In the genomic region with DNA sequence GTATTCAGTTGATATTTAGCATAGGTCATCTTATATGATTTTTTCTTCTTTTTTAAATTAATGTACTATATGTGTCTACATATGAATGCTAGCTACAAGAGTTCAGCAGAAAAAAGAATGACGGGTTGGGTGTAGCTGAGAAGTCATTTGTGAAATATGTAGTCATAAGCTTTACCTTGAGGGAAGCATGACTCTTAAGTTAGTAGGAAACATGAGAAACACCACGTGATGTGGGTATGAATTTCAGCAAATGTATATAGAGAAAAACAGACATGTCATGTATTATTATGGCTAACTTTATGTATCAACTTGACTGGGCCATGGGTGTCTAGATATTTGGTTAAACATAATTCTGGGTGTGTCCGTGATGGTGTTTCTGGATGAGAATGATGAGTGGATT, we compare ENCODE assay signal across 15 cellular contexts.
"Had no signal": no experiment of that assay in that cellular context is flagged by ENCODE, and none has a peak within 500 bp of the region (broad histone marks: within the 10 kb centered on the region; RNA-seq: fewer than 3 reads in every experiment).

No MANE protein-coding gene starts in this region.

- H3K27ac ChIP-seq: gastroesophageal sphincter, tibial nerve had no signal

- ATAC-seq: gastroesophageal sphincter had no signal

- H3K27me3 Mint-ChIP-seq: activated CD4-positive, alpha-beta memory T cell treated with anti-CD3 and anti-CD28 coated beads, Interleukin-2, amount 10 ng/mL, durations not matched to agents 7 days and 5 days; activated naive CD8-positive, alpha-beta T cell had no signal

- H3K36me3 ChIP-seq: gastroesophageal sphincter, tibial nerve had no signal

- H3K27ac Mint-ChIP-seq: activated naive CD8-positive, alpha-beta T cell; brain had no signal

- H3K9me3 Mint-ChIP-seq: activated CD4-positive, alpha-beta memory T cell treated with anti-CD3 and anti-CD28 coated beads, Interleukin-2, amount 10 ng/mL, durations not matched to agents 7 days and 5 days; brain; T-helper 2 cell treated with Interferon-gamma antibody and Interleukin-4, amounts not matched to agents 5 μg/mL and 100 μg/mL, for 36 hours had no signal

- H3K4me3 Mint-ChIP-seq: activated naive CD8-positive, alpha-beta T cell; brain; T-helper 2 cell treated with Interferon-gamma antibody and Interleukin-4, amounts not matched to agents 5 μg/mL and 100 μg/mL, for 36 hours had no signal

- H3K9me3 ChIP-seq: gastroesophageal sphincter, tibial nerve had no signal

- H3K36me3 Mint-ChIP-seq: activated naive CD8-positive, alpha-beta T cell; brain had no signal

- H3K4me3 ChIP-seq: dorsolateral prefrontal cortex, gastroesophageal sphincter, tibial nerve had no signal

- DNase-seq: activated CD4-positive, alpha-beta memory T cell treated with anti-CD3 and anti-CD28 coated beads, Interleukin-2, amount 10 ng/mL, durations not matched to agents 7 days and 5 days; activated CD4-positive, alpha-beta T cell treated with anti-CD3 and anti-CD28 coated beads for 1 hour; activated CD8-positive, alpha-beta memory T cell treated with anti-CD3 and anti-CD28 coated beads, Interleukin-2, amount 50 U/mL, for 4 hours; activated effector memory CD4-positive, alpha-beta T cell treated with Interleukin-2 at 50 U/mL for 16 hours; amygdala; dorsolateral prefrontal cortex; kidney glomerular epithelial cell; retina; stimulated activated CD4-positive, alpha-beta T cell treated with anti-CD3 and anti-CD28 coated beads, Interleukin-15, amount 100 ng/mL, for 24 hours; stimulated activated CD4-positive, alpha-beta T cell treated with anti-CD3 and anti-CD28 coated beads, Interleukin-4, amount 100 ng/mL, for 24 hours had no signal
